ENCODE assay signal across 13 cellular contexts in the genomic region with DNA sequence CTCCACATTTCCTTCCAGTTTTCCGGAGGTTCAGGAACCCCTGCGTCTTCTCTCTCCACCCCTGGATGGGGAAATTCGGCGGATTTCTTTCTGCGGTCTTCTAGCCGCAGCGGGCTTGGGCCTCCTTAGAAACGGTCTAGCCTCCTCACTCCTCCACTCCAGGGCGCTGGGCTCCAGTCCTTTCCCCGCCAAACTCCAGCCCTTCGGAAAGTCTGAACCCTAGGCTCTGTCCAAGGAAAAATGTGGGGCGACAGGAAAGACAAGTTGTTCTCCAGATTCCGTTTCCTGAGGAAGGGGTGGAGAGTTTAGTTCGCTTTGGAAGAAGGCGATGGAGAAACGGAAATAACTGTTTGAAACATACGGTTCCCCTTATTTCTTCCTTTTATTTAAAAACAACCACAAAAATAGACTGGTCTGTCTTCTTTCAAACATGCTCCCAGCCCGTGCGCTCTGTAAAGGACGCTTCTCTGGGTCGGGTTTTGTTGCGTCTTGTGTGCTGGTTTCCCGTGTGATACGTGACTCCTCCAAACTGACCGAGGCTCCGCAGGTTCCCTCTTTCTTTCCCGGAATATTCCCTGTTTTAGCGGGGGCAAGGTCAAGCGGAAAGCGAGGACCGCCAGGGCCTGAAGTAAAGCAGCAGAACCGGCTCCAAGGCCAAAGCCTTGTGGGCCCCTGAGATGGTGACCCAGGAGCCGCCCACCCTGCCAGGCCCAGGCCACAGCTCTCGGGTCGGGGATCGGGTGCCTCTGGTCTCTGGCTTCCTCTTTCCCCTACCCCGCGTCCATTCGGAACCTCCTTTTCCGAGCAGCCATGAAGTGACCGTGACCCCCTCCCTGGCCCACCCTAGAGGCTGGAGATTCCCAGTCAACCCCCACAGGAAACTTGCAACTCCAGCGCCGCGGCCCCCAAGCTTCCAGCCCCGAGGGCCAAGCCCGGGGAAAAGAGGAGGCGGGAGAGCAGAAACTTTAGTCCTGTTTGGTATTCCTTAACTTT. TPM values are rescaled to one million over a fixed set of nuclear protein-coding genes. Genes with fewer than 3 reads are reported as not detected.
A peak's percentile ranks its signal among the peaks of the same experiment; 100 is the strongest.
DNase-seq lines count a peak whose midpoint lies in the region; ATAC-seq, FAIRE-seq and TF ChIP-seq lines count a peak whose summit lies in the region.
"Had no signal": no experiment of that assay in that cellular context is flagged by ENCODE, and none has a peak within 500 bp of the region (broad histone marks: within the 10 kb centered on the region; RNA-seq: fewer than 3 reads in every experiment).

No MANE protein-coding gene starts in this region.

- DNase-seq in A673 (ENCODE audit: low spot score) (no peak), T-helper 17 cell (no peak), memory B cell (ENCODE audit: low spot score in 2 of 2) (no peak), NCI-H1436 (lab: John Stamatoyannopoulos, UW) (no peak)
- DNase-seq: activated effector memory CD4-positive, alpha-beta T cell treated with Interleukin-2 at 50 U/mL for 16 hours; cerebellar nuclear complex had no signal

- no peaks in the 10 kb centered on the region for H3K36me3 ChIP-seq in A673 (ENCODE audit: insufficient read depth, low read length, poor library complexity, severe bottlenecking)

- H3K27me3 ChIP-seq in A673 (replicated peaks; ENCODE audit: insufficient read depth, low read depth, low read length, poor library complexity) = no peaks in the 10 kb centered on the region

- peak; percentile 88 for FAIRE-seq in G401.6 (lab: Jason Lieb, UNC)
- FAIRE-seq: islet of Langerhans had no signal

- H3K4me3 Mint-ChIP-seq in T-helper 17 cell (peak overlapping the region; percentile 26), memory B cell (no peak overlapping the region)

- CTCF ChIA-PET in A673 (lab: Charles Lee) = interaction anchor here (0.6 to 3.4 kb wide), 5 partner anchors 12 to 396 kb away, joined by 4 to 32 read pairs (median 8); no protein-coding TSS in a partner anchor

- intact Hi-C loops in A673 (cut with micrococcal nuclease; ENCODE audit: unreplicated experiment) = loop anchor here (1.0 to 10.0 kb wide), 5 partner anchors 217 to 391 kb away; no protein-coding TSS in a partner anchor

- POLR2A ChIA-PET in A673 (lab: Charles Lee; ENCODE audit: low non-redundant PET) = no interaction called here

- H3K4me1 Mint-ChIP-seq in T-helper 17 cell (peaks cover 29% of the 10 kb centered on the region), memory B cell (peaks cover 8% of the 10 kb centered on the region)

- H3K36me3 Mint-ChIP-seq in T-helper 17 cell (ENCODE audit: low read depth) (no peaks in the 10 kb centered on the region), memory B cell (no peaks in the 10 kb centered on the region)

- H3K27ac Mint-ChIP-seq in T-helper 17 cell = peak overlapping the region; percentile 73
- peak overlapping the region; percentile 63 for H3K27ac Mint-ChIP-seq in memory B cell

- H3K9me3 Mint-ChIP-seq in memory B cell = peaks cover 2% of the 10 kb centered on the region
- H3K9me3 Mint-ChIP-seq: neural crest cell had no signal

- H3K4me3 ChIP-seq in A673 (ENCODE audit: low read depth, low read length, poor library complexity, severe bottlenecking) = peak overlapping the region; percentile 31

- H3K27me3 Mint-ChIP-seq in T-helper 17 cell (peaks cover 89% of the 10 kb centered on the region), memory B cell (peaks cover 51% of the 10 kb centered on the region)

- no peak for TF ChIP-seq CTCF in A673 (conservative IDR thresholded peaks at IDR 0.05; ENCODE audit: low read depth, low read length)

- H3K9me3 ChIP-seq in A673 (ENCODE audit: low read depth, low read length, poor library complexity, severe bottlenecking) (no peaks in the 10 kb centered on the region), T-helper 17 cell (ENCODE audit: control insufficient read depth, low read length, poor library complexity, severe bottlenecking) (no peaks in the 10 kb centered on the region)

- BruUV-seq in A673 (replicated peaks; lab: Mats Ljungman, UMichigan) = TSS peak; percentile 62

- ATAC-seq in T-helper 17 cell (no peak), memory B cell (ENCODE audit: low read depth) (no peak), GM19351 (IDR thresholded peaks at IDR 0.05; ENCODE audit: unreplicated experiment) (no peak), esophagus mucosa (no peak), HG02623 (IDR thresholded peaks at IDR 0.05; ENCODE audit: unreplicated experiment) (no peak)

- H3K4me1 ChIP-seq in A673 (ENCODE audit: insufficient read depth, low read length, poor library complexity, severe bottlenecking) = peaks cover 44% of the 10 kb centered on the region

- H3K27ac ChIP-seq in A673 (ENCODE audit: low read depth, low read length, poor library complexity, severe bottlenecking) = peak overlapping the region; percentile 64

RNA-seq across cellular contexts. Expression of a gene that starts 1.1 kb away (rescaled TPM):
- 27.8 and 30.4 TPM in 2 replicates for total RNA-seq in A673 (2021)
- total RNA-seq in T-helper 17 cell = not detected
- total RNA-seq in esophagus mucosa = 0.64 TPM
- total RNA-seq: fibroblast of lung had no signal

RNA-seq across cellular contexts. Expression of a gene that starts 9.1 kb away (rescaled TPM):
- total RNA-seq in A673 (2021) (5.4 and 5.5 TPM in 2 replicates), T-helper 17 cell (not detected), esophagus mucosa (not detected)
- total RNA-seq: fibroblast of lung, neural crest cell had no signal

RNA-seq across cellular contexts. Expression of a gene that starts 10.9 kb away (rescaled TPM):
- total RNA-seq in A673 (2021) = 5.7 and 7.0 TPM in 2 replicates
- not detected for total RNA-seq in T-helper 17 cell
- total RNA-seq in esophagus mucosa = 0.08 TPM
- total RNA-seq: fibroblast of lung, neural crest cell had no signal

RNA-seq across cellular contexts. Expression of a gene that starts 16.1 kb away (rescaled TPM):
- total RNA-seq in A673 (2021) (21.1 and 22.3 TPM in 2 replicates), T-helper 17 cell (not detected), esophagus mucosa (1.2 TPM)
- total RNA-seq: fibroblast of lung had no signal

RNA-seq across cellular contexts. Expression of a gene that starts 24.9 kb away (rescaled TPM):
- 10.9 and 11.1 TPM in 2 replicates for total RNA-seq in A673 (2021)
- not detected for total RNA-seq in T-helper 17 cell
- total RNA-seq in esophagus mucosa = 0.48 TPM
- total RNA-seq: fibroblast of lung had no signal

Comparison
In these comparisons a context has a peak if more than half of its experiments do, and no peak if none do; other contexts are left out.
1. RNA of a gene that starts 1.1 kb away (total RNA-seq): 27.8 to 30.4 TPM in A673; 0.64 TPM in esophagus mucosa (single experiment) and not detected in T-helper 17 cell; every median in the first group is over 10 times any median in the second.